Comparison of ENCODE assay signal across 33 cellular contexts in the genomic region with DNA sequence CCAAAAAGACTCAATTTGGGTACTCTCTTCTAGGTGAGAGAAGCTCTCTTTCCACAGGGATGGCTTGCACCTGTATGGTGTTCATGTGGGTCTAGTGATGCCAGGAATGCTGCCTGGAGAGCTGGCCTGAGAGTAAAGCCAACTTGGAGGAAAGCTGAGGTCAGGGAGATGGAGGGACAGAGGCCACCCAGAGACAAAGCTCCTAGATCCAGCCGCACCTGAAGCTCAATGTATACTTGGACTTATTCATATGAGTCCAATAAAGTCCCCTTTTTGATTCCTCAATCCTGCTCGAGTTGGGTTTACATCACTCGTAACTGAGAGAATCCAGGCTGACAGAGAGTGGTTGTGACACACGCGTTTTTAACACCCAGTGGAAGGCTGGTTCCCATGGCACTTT.
"Had no signal": no experiment of that assay in that cellular context is flagged by ENCODE, and none has a peak within 500 bp of the region (broad histone marks: within the 10 kb centered on the region; RNA-seq: fewer than 3 reads in every experiment).

No MANE protein-coding gene starts in this region.

- H3K27me3 Mint-ChIP-seq: activated CD4-positive, alpha-beta memory T cell treated with anti-CD3 and anti-CD28 coated beads for 36 hours; activated naive CD8-positive, alpha-beta T cell treated with anti-CD3 and anti-CD28 coated beads for 36 hours; activated T-cell treated with anti-CD3 and anti-CD28 coated beads, Interleukin-2, amount 50 U/mL, for 24 hours had no signal

- H3K9me3 Mint-ChIP-seq: activated B cell treated with CpG ODN at 0.5 μM for 24 hours; activated CD4-positive, alpha-beta memory T cell treated with anti-CD3 and anti-CD28 coated beads for 36 hours; activated CD4-positive, alpha-beta T cell treated with anti-CD3 and anti-CD28 coated beads, Interleukin-2, amount 10 ng/mL, durations not matched to agents 24 days and 14 days; activated naive CD4-positive, alpha-beta T cell treated with anti-CD3 and anti-CD28 coated beads, Interleukin-2, amount 50 U/mL, for 72 hours; activated naive CD8-positive, alpha-beta T cell treated with anti-CD3 and anti-CD28 coated beads for 36 hours; activated T-cell treated with anti-CD3 and anti-CD28 coated beads, Interleukin-2, amount 50 U/mL, for 24 hours; activated T-helper 2 cell treated with anti-CD3 and anti-CD28 coated beads, Interferon-gamma antibody, Interleukin-2, Interleukin-4, amounts not matched to agents 10 μg/mL and 5 μg/mL and 100 μg/mL, durations not matched to agents 14 hours and 24 hours and 36 hours; T-helper 1 cell treated with Interleukin-12 subunit alpha and Interleukin-12 subunit beta and Interleukin-4 antibody, amounts not matched to agents 30 μg/mL and 1 μg/mL, for 36 hours; T-helper 2 cell treated with Interferon-gamma antibody and Interleukin-4, amounts not matched to agents 5 μg/mL and 100 μg/mL, for 36 hours had no signal

- H3K36me3 ChIP-seq: adrenal gland, brain microvascular endothelial cell, breast epithelium had no signal

- H3K4me3 Mint-ChIP-seq: activated B cell treated with CpG ODN at 0.5 μM for 24 hours; activated CD4-positive, alpha-beta memory T cell treated with anti-CD3 and anti-CD28 coated beads for 36 hours; activated CD4-positive, alpha-beta T cell treated with anti-CD3 and anti-CD28 coated beads, Interleukin-2, amount 10 ng/mL, durations not matched to agents 24 days and 14 days; activated CD8-positive, alpha-beta memory T cell treated with anti-CD3 and anti-CD28 coated beads, Interleukin-2, amount 10 ng/mL, durations not matched to agents 7 days and 5 days; activated CD8-positive, alpha-beta T cell treated with anti-CD3 and anti-CD28 coated beads, Interleukin-2, amount 10 ng/mL, durations not matched to agents 7 days and 5 days; activated naive CD8-positive, alpha-beta T cell treated with anti-CD3 and anti-CD28 coated beads for 36 hours; activated T-cell treated with anti-CD3 and anti-CD28 coated beads, Interleukin-2, amount 50 U/mL, for 24 hours; T-helper 1 cell treated with Interleukin-12 subunit alpha and Interleukin-12 subunit beta and Interleukin-4 antibody, amounts not matched to agents 30 μg/mL and 1 μg/mL, for 36 hours; T-helper 2 cell treated with Interferon-gamma antibody and Interleukin-4, amounts not matched to agents 5 μg/mL and 100 μg/mL, for 36 hours had no signal

- DNase-seq: activated B cell treated with CpG ODN at 0.5 μM for 24 hours; activated CD4-positive, alpha-beta memory T cell treated with anti-CD3 and anti-CD28 coated beads for 36 hours; activated CD4-positive, alpha-beta T cell treated with anti-CD3 and anti-CD28 coated beads for 4 hours; activated CD4-positive, alpha-beta T cell treated with anti-CD3 and anti-CD28 coated beads, Interleukin-2, amount 10 ng/mL, durations not matched to agents 24 days and 14 days; activated CD4-positive, alpha-beta T cell treated with anti-CD3 and anti-CD28 coated beads, Interleukin-2, amount 50 U/mL, for 1 hour; activated CD4-positive, alpha-beta T cell treated with anti-CD3 and anti-CD28 coated beads, Interleukin-2, amount 50 U/mL, for 4 hours; activated CD4-positive, CD25-positive, alpha-beta regulatory T cell treated with anti-CD3 and anti-CD28 coated beads, Interleukin-2, amount 50 U/mL, for 72 hours; activated CD8-positive, alpha-beta memory T cell treated with anti-CD3 and anti-CD28 coated beads for 24 hours; activated CD8-positive, alpha-beta memory T cell treated with anti-CD3 and anti-CD28 coated beads, Interleukin-2, amount 10 ng/mL, durations not matched to agents 7 days and 5 days; activated CD8-positive, alpha-beta memory T cell treated with anti-CD3 and anti-CD28 coated beads, Interleukin-2, amount 50 U/mL, for 48 hours; activated CD8-positive, alpha-beta T cell treated with anti-CD3 and anti-CD28 coated beads, Interleukin-2, amount 10 ng/mL, durations not matched to agents 7 days and 5 days; activated effector memory CD4-positive, alpha-beta T cell treated with Interleukin-2 at 50 U/mL for 16 hours; activated gamma-delta T cell; activated naive CD4-positive, alpha-beta T cell treated with anti-CD3 and anti-CD28 coated beads, Interleukin-2, amount 50 U/mL, for 16 hours; activated naive CD4-positive, alpha-beta T cell treated with Interleukin-2 at 50 U/mL for 16 hours; activated naive CD8-positive, alpha-beta T cell treated with anti-CD3 and anti-CD28 coated beads for 36 hours; activated T-cell treated with anti-CD3 and anti-CD28 coated beads, Interleukin-2, amount 50 U/mL, for 24 hours; activated T-cell treated with anti-CD3 and anti-CD28 coated beads, Interleukin-2, amount 50 U/mL, for 48 hours; adrenal gland; amniotic stem cell; aorta; body of pancreas; brain microvascular endothelial cell; central memory CD4-positive, alpha-beta T cell; T-helper 1 cell; T-helper 2 cell; T-helper 9 cell had no signal

- H3K27ac ChIP-seq: adrenal gland, body of pancreas, brain microvascular endothelial cell, breast epithelium, VCaP had no signal

- ATAC-seq: activated CD8-positive, alpha-beta memory T cell treated with anti-CD3 and anti-CD28 coated beads, Interleukin-2, amount 10 ng/mL, durations not matched to agents 7 days and 5 days; activated CD8-positive, alpha-beta T cell treated with anti-CD3 and anti-CD28 coated beads, Interleukin-2, amount 10 ng/mL, durations not matched to agents 7 days and 5 days; activated naive CD4-positive, alpha-beta T cell treated with anti-CD3 and anti-CD28 coated beads, Interleukin-2, amount 50 U/mL, for 72 hours; body of pancreas had no signal

- H3K4me1 ChIP-seq: adrenal gland, body of pancreas, breast epithelium had no signal

- H3K27me3 ChIP-seq: adrenal gland, body of pancreas, brain microvascular endothelial cell, breast epithelium had no signal

- H3K36me3 Mint-ChIP-seq: activated CD4-positive, alpha-beta memory T cell treated with anti-CD3 and anti-CD28 coated beads for 36 hours; activated CD8-positive, alpha-beta memory T cell treated with anti-CD3 and anti-CD28 coated beads, Interleukin-2, amount 10 ng/mL, durations not matched to agents 7 days and 5 days; activated naive CD4-positive, alpha-beta T cell treated with anti-CD3 and anti-CD28 coated beads, Interleukin-2, amount 50 U/mL, for 72 hours; activated naive CD8-positive, alpha-beta T cell treated with anti-CD3 and anti-CD28 coated beads for 36 hours had no signal

- H3K4me3 ChIP-seq: adrenal gland, body of pancreas, breast epithelium had no signal

- H3K27ac Mint-ChIP-seq: activated B cell treated with CpG ODN at 0.5 μM for 24 hours; activated CD4-positive, alpha-beta memory T cell treated with anti-CD3 and anti-CD28 coated beads for 36 hours; activated CD4-positive, alpha-beta T cell treated with anti-CD3 and anti-CD28 coated beads, Interleukin-2, amount 10 ng/mL, durations not matched to agents 24 days and 14 days; activated CD8-positive, alpha-beta memory T cell treated with anti-CD3 and anti-CD28 coated beads, Interleukin-2, amount 10 ng/mL, durations not matched to agents 7 days and 5 days; activated CD8-positive, alpha-beta T cell treated with anti-CD3 and anti-CD28 coated beads, Interleukin-2, amount 10 ng/mL, durations not matched to agents 7 days and 5 days; activated naive CD4-positive, alpha-beta T cell treated with anti-CD3 and anti-CD28 coated beads, Interleukin-2, amount 50 U/mL, for 72 hours; activated naive CD8-positive, alpha-beta T cell treated with anti-CD3 and anti-CD28 coated beads for 36 hours; activated T-cell treated with anti-CD3 and anti-CD28 coated beads, Interleukin-2, amount 50 U/mL, for 24 hours; activated T-helper 2 cell treated with anti-CD3 and anti-CD28 coated beads, Interferon-gamma antibody, Interleukin-2, Interleukin-4, amounts not matched to agents 10 μg/mL and 5 μg/mL and 100 μg/mL, durations not matched to agents 14 hours and 24 hours and 36 hours; T-helper 1 cell treated with Interleukin-12 subunit alpha and Interleukin-12 subunit beta and Interleukin-4 antibody, amounts not matched to agents 30 μg/mL and 1 μg/mL, for 36 hours; T-helper 2 cell treated with Interferon-gamma antibody and Interleukin-4, amounts not matched to agents 5 μg/mL and 100 μg/mL, for 36 hours had no signal

- H3K9me3 ChIP-seq: adrenal gland, body of pancreas, breast epithelium had no signal
